1 cellular context compared by ENCODE assay signal in genomic region chr13:46377554-46377953, GRCh38.
TF ChIP-seq lines count a peak whose summit lies in the region.

No MANE protein-coding gene starts in this region.

TF ChIP-seq in liver, 16 proteins besides CTCF, POLR2A, EP300 and RAD21:
- TF ChIP-seq NR2F2 (IDR thresholded peaks at IDR 0.05), result no peak
- TF ChIP-seq HNF4G (IDR thresholded peaks at IDR 0.05), result no peak
- TF ChIP-seq REST (IDR thresholded peaks at IDR 0.05), result no peak
- no peak for TF ChIP-seq GABPA (IDR thresholded peaks at IDR 0.05 in 1 of 2, conservative IDR thresholded peaks at IDR 0.05 in 1 of 2)
